1 cellular context compared by ENCODE assay signal in the genomic region with DNA sequence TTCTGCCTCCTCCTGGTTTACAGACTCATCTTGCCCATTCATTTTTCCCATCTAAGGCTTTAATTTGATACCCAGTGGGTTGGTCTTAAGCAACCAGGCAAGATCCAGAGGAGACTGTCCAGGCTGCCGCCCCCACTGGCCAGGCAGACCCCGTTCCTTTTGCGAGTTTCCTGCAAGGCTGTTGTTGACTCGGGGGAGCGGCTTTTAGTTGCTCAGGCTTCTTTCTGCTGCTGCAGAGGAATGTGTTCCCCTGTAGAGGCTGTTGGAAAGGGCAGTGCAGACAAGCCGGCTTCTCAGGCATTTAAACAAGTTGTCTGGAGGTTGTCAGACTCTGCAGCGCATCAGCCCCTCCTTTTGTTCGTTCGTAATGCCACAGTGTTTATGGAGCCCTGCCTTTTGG.
TF ChIP-seq lines count a peak whose summit lies in the region.

No MANE protein-coding gene starts in this region.

TF ChIP-seq in IMR-90, 13 proteins besides CTCF, POLR2A, EP300 and RAD21 (continued from another document):
- TF ChIP-seq CHD1 (IDR thresholded peaks at IDR 0.05; ENCODE audit: low read depth, low read length) (no peak), SMC3 (IDR thresholded peaks at IDR 0.05; ENCODE audit: low read depth, low read length) (peak; percentile 24)
